8 cellular contexts compared by ENCODE assay signal in the genomic region with DNA sequence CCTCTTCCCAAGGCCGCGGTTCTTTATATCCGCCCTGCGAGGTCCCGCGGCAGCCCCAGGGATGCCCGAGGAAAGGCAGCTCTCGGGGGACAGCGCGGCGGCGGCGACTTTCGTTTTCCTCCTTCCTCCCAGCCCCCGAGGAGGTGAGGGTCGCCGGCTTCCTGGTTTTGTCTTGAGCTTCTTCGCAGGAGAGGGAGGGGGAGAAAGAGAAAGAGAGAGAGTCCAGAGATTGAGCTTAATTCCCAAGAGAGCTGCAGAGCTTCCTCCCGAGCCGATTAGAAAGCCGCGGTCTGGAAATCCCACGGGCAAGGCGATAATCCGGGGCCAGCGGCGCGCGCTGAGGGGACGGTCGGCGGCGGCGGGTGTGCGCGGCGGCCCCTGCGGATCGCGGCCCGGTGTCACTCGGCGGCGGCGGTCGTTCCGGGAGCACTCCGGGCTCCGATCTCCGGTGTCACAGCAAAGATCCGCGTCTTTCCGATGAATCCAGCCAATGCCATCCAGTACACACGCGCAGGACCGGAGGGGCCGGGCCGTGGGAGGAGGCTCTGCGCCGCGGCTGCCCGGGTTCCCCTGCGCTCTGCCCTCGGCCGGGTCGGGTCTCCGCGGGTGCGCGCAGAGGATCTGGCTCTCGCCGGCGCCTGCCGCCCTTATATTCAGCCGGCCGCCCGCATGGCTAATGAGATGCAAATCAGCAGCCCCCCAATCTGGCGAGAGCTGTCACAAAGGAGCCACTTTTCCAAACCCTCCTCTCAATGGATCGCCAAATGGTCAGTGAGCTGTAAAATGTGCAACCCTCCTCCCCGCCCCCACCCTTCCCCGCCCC. TPM values are rescaled to one million over a fixed set of nuclear protein-coding genes. Genes with fewer than 3 reads are reported as not detected.
DNase-seq lines count a peak whose midpoint lies in the region; ATAC-seq and TF ChIP-seq lines count a peak whose summit lies in the region.

A gene with protein sequence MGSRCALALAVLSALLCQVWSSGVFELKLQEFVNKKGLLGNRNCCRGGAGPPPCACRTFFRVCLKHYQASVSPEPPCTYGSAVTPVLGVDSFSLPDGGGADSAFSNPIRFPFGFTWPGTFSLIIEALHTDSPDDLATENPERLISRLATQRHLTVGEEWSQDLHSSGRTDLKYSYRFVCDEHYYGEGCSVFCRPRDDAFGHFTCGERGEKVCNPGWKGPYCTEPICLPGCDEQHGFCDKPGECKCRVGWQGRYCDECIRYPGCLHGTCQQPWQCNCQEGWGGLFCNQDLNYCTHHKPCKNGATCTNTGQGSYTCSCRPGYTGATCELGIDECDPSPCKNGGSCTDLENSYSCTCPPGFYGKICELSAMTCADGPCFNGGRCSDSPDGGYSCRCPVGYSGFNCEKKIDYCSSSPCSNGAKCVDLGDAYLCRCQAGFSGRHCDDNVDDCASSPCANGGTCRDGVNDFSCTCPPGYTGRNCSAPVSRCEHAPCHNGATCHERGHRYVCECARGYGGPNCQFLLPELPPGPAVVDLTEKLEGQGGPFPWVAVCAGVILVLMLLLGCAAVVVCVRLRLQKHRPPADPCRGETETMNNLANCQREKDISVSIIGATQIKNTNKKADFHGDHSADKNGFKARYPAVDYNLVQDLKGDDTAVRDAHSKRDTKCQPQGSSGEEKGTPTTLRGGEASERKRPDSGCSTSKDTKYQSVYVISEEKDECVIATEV (minus strand): TSS at position 773 of the 823 bp plus-strand sequence. CDS start 939 bp downstream, outside the sequence.

- in situ Hi-C loops in KBM-7 (cut with MboI; ENCODE audit: low pct_unique_long_range_greater_than_20kb, low sequenced_read_pairs) = loop anchor here (10.0 kb wide), 1 partner anchor 126 kb away; no protein-coding TSS in a partner anchor

- ATAC-seq in HG02840 (IDR thresholded peaks at IDR 0.05; ENCODE audit: low FRiP score, unreplicated experiment) (no peak), GM21619 (IDR thresholded peaks at IDR 0.05; ENCODE audit: unreplicated experiment) (no peak)

- no peaks in the 10 kb centered on the region for H3K9me3 ChIP-seq in SK-N-MC (ENCODE audit: low read depth, low read length)
- H3K9me3 ChIP-seq in spleen = no peaks in the 10 kb centered on the region

- no peak within 1 kb of the TSS for H3K27ac ChIP-seq in SK-N-MC
- peak within 1 kb of the TSS; percentile 88 for H3K27ac ChIP-seq in layer of hippocampus (ENCODE audit: low read depth, low read length)
- H3K27ac ChIP-seq in spleen = peak within 1 kb of the TSS; percentile 35 to 84 (median 80)

- WGBS in spleen, 5 donors = 0 to 1% (median 0%) methylated on average over 54 to 81 of the region's 81 CpGs

- intact Hi-C loops in spleen (cut with DNase I; ENCODE audit: low total_unique reads) = no loop called here

- H3K36me3 ChIP-seq in SK-N-MC (ENCODE audit: insufficient read depth, low read length) = no peaks in the 10 kb centered on the region
- H3K36me3 ChIP-seq in spleen = peaks cover 0 to 33% (median 4%) of the 10 kb centered on the region in 6 donors

- no peak within 1 kb of the TSS for H3K9ac ChIP-seq in SK-N-MC (ENCODE audit: insufficient read length)

- peaks cover 3% of the 10 kb centered on the region for H3K27me3 ChIP-seq in layer of hippocampus (ENCODE audit: control insufficient read depth, insufficient read depth, low read length)
- H3K27me3 ChIP-seq in spleen (replicated peaks in 1 of 7) = peaks cover 0 to 100% (median 61%) of the 10 kb centered on the region in 7 donors

- H3K4me3 ChIP-seq in SK-N-MC (peak within 1 kb of the TSS; percentile 83), spleen (peak within 1 kb of the TSS; percentile 75 to 95 (median 83))

- DNase-seq in DMS53 treated with DMSO at 0.1 percent for 48 hours (lab: John Stamatoyannopoulos, UW; ENCODE audit: unreplicated experiment) (peak; percentile 69), KBM-7 (peak; percentile 67), SK-N-MC (ENCODE audit: low read depth, low spot score) (no peak), cerebellum (ENCODE audit: low spot score) (no peak), spleen (peak; percentile 89)

- peaks cover 32 to 98% (median 74%) of the 10 kb centered on the region in 6 donors for H3K4me1 ChIP-seq in spleen

- peak; percentile 62 to 87 (median 84) for TF ChIP-seq POLR2A in spleen (IDR thresholded peaks at IDR 0.05)

- no peak for TF ChIP-seq CTCF in spleen (IDR thresholded peaks at IDR 0.05 in 8 of 11, conservative IDR thresholded peaks at IDR 0.05 in 3 of 11)

RNA-seq across cellular contexts. Expression of the gene that starts here (rescaled TPM):
- total RNA-seq in cerebellum (10.6 TPM), spleen (100 to 1,000 TPM in 2 of 7 donors, 10 to 100 TPM in 5; 34.7 to 119 (median 79.8) TPM)
- 10 to 100 TPM; 12.6 to 30.3 (median 15.0) TPM for polyA plus RNA-seq in spleen

Comparison
In these comparisons a context has a peak if more than half of its experiments do, and no peak if none do; other contexts are left out.
1. DNase-seq: peak in DMS53 treated with DMSO at 0.1 percent for 48 hours (single experiment), KBM-7 (single experiment) and spleen (single experiment); none in SK-N-MC (single experiment) and cerebellum (single experiment).